8 cellular contexts compared by ENCODE assay signal in genomic region chr5:94111209-94112004, GRCh38.
DNase-seq lines count a peak whose midpoint lies in the region; ATAC-seq and TF ChIP-seq lines count a peak whose summit lies in the region.

No MANE protein-coding gene starts in this region.

- H3K4me3 Mint-ChIP-seq in activated B cell treated with CpG ODN at 0.5 μM for 24 hours: peak overlapping the region; percentile 93

- H3K4me1 ChIP-seq in spleen: peaks cover 0 to 37% (median 15%) of the 10 kb centered on the region in 6 donors

- H3K27ac Mint-ChIP-seq in activated B cell treated with CpG ODN at 0.5 μM for 24 hours: peak overlapping the region; percentile 86

- peak in 1 of 3 donors; percentile 19 for TF ChIP-seq POLR2A in spleen (IDR thresholded peaks at IDR 0.05)

- peaks cover 18% of the 10 kb centered on the region for H3K9me3 Mint-ChIP-seq in activated B cell treated with CpG ODN at 0.5 μM for 24 hours

- peak overlapping the region; percentile 68 to 85 (median 76) for H3K4me3 ChIP-seq in spleen

- peak; percentile 100 for ATAC-seq in GM19023 (IDR thresholded peaks at IDR 0.05; ENCODE audit: unreplicated experiment)
- peak; percentile 100 for ATAC-seq in HG03196 (IDR thresholded peaks at IDR 0.05; ENCODE audit: unreplicated experiment)
- ATAC-seq in activated B cell treated with CpG ODN at 0.5 μM for 24 hours (ENCODE audit: low read depth): peak; percentile 95

- DNase-seq in AG09319 (ENCODE audit: extremely low read depth, low read depth) (peak; percentile 85), NCI-H226 (peak; percentile 94), activated B cell treated with CpG ODN at 0.5 μM for 24 hours (peak; percentile 86), inferior parietal cortex (ENCODE audit: extremely low spot score) (peak; percentile 93), spleen (peak; percentile 98)
- DNase-seq in central memory CD4-positive, alpha-beta T cell: peak; percentile 89

- peaks cover 21% of the 10 kb centered on the region for H3K36me3 Mint-ChIP-seq in activated B cell treated with CpG ODN at 0.5 μM for 24 hours (ENCODE audit: low read depth)

- peaks cover 25% of the 10 kb centered on the region for H3K4me1 Mint-ChIP-seq in activated B cell treated with CpG ODN at 0.5 μM for 24 hours

- peaks cover 0 to 14% (median 11%) of the 10 kb centered on the region in 8 donors for H3K9me3 ChIP-seq in spleen

- intact Hi-C loops in activated B cell treated with CpG ODN at 0.5 μM for 24 hours (cut with micrococcal nuclease) (loop anchor here (1.0 to 2.0 kb wide), 4 partner anchors 507 to 739 kb away; partner anchors contain the start of genes KIAA0825 and SLF1), spleen (cut with DNase I; ENCODE audit: low total_unique reads) (no loop called here)

- POLR2A ChIA-PET in activated B cell treated with CpG ODN at 0.5 μM for 24 hours (lab: Charles Lee): interaction anchor here (0.6 kb wide), 1 partner anchor 62 kb away, joined by 3 read pairs; no protein-coding TSS in a partner anchor

- TF ChIP-seq CTCF in AG09319 (IDR thresholded peaks at IDR 0.05; ENCODE audit: low read depth, low read length): peak; percentile 26
- TF ChIP-seq CTCF in activated B cell treated with CpG ODN at 0.5 μM for 24 hours (IDR thresholded peaks at IDR 0.05): no peak
- TF ChIP-seq CTCF in spleen (IDR thresholded peaks at IDR 0.05 in 8 of 11, conservative IDR thresholded peaks at IDR 0.05 in 3 of 11): peak in 5 of 11 experiments; percentile 21 to 53 (median 33)

- 2 to 8% (median 3%) methylated on average over 23 to 51 of the region's 51 CpGs for WGBS in spleen, 5 donors

- CTCF ChIA-PET in activated B cell treated with CpG ODN at 0.5 μM for 24 hours (lab: Charles Lee): no interaction called here

- H3K36me3 ChIP-seq in spleen: no peaks in the 10 kb centered on the region

- H3K27me3 Mint-ChIP-seq in activated B cell treated with CpG ODN at 0.5 μM for 24 hours: peaks cover 11% of the 10 kb centered on the region

- peak overlapping the region; percentile 77 to 95 (median 92) for H3K27ac ChIP-seq in spleen

- H3K27me3 ChIP-seq in spleen (replicated peaks in 1 of 7): no peaks in the 10 kb centered on the region

Comparison
In these comparisons a context has a peak if more than half of its experiments do, and no peak if none do; other contexts are left out.
1. Peak in every context shown above with its lines: DNase-seq, ATAC-seq, H3K4me3 ChIP-seq and H3K27ac ChIP-seq.